In the genomic region with DNA sequence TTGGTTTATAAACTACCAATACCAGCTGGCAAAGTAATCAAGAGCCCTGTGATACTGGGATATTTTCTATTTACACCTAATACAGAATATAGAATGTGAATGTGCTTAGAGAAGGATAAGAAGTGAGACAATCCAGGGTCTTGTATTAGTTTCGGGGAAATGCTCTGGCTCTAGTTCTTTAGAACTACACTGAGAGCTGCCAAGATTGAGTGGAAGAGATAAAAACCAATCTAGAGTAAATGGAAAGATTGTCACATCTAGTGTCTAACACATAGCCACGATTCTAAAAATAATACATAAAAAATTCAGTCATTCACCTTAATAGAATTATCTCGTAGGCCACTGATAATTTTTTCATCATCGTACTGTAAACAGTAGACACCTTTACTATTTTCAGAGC, we compare ENCODE assay signal across 23 cellular contexts.
"Had no signal": no experiment of that assay in that cellular context is flagged by ENCODE, and none has a peak within 500 bp of the region (broad histone marks: within the 10 kb centered on the region; RNA-seq: fewer than 3 reads in every experiment).

No MANE protein-coding gene starts in this region.

- H3K27ac ChIP-seq: lower lobe of right lung, ovary, psoas muscle, skin epidermis, tibial nerve, uterus had no signal

- H3K4me3 Mint-ChIP-seq: immature natural killer cell; naive thymus-derived CD4-positive, alpha-beta T cell; natural killer cell treated with Interleukin-12 subunit alpha and Interleukin-12 subunit beta and Interleukin-15 and Interleukin-18, amount 100 ng/mL, for 72 hours; stimulated activated naive CD8-positive, alpha-beta T cell treated with anti-CD3 and anti-CD28 coated beads, Interleukin-15, Interleukin-2, amounts not matched to agents 100 ng/mL and 50 ng/mL, for 24 hours; type B pancreatic cell had no signal

- DNase-seq: glutamatergic neuron; hippocampal formation; immature natural killer cell; kidney; left colon; lower lobe of right lung; midbrain; mucosa of descending colon; naive thymus-derived CD4-positive, alpha-beta T cell; ovary; psoas muscle; stimulated activated CD4-positive, alpha-beta T cell treated with anti-CD3 and anti-CD28 coated beads, Interleukin-12 subunit alpha, Interleukin-12 subunit beta, amount 100 ng/mL, for 4 hours; stimulated activated CD4-positive, alpha-beta T cell treated with anti-CD3 and anti-CD28 coated beads, Interleukin-15, amount 100 ng/mL, for 24 hours; stimulated activated CD4-positive, alpha-beta T cell treated with anti-CD3 and anti-CD28 coated beads, Interleukin-2, amount 100 ng/mL, for 24 hours; stimulated activated CD4-positive, alpha-beta T cell treated with anti-CD3 and anti-CD28 coated beads, Interleukin-4, amount 100 ng/mL, for 1 hour; stimulated activated naive CD4-positive, alpha-beta T cell; uterus had no signal

- H3K4me3 ChIP-seq: lower lobe of right lung, mucosa of descending colon, ovary, psoas muscle, skin epidermis, tibial nerve, uterus had no signal

- H3K36me3 ChIP-seq: ovary, uterus had no signal

- H3K27ac Mint-ChIP-seq: natural killer cell treated with Interleukin-12 subunit alpha and Interleukin-12 subunit beta and Interleukin-15 and Interleukin-18, amount 100 ng/mL, for 72 hours; stimulated activated naive CD8-positive, alpha-beta T cell treated with anti-CD3 and anti-CD28 coated beads, Interleukin-15, Interleukin-2, amounts not matched to agents 100 ng/mL and 50 ng/mL, for 24 hours; type B pancreatic cell had no signal

- H3K9me3 Mint-ChIP-seq: immature natural killer cell; naive thymus-derived CD4-positive, alpha-beta T cell; natural killer cell treated with Interleukin-12 subunit alpha and Interleukin-12 subunit beta and Interleukin-15 and Interleukin-18, amount 100 ng/mL, for 72 hours; stimulated activated naive CD8-positive, alpha-beta T cell treated with anti-CD3 and anti-CD28 coated beads, Interleukin-15, Interleukin-2, amounts not matched to agents 100 ng/mL and 50 ng/mL, for 24 hours; type B pancreatic cell had no signal

- ATAC-seq: left colon; lower lobe of right lung; mucosa of descending colon; naive thymus-derived CD4-positive, alpha-beta T cell; natural killer cell treated with Interleukin-12 subunit alpha and Interleukin-12 subunit beta and Interleukin-15 and Interleukin-18, amount 100 ng/mL, for 72 hours; psoas muscle; sciatic nerve had no signal

- H3K27me3 Mint-ChIP-seq: naive thymus-derived CD4-positive, alpha-beta T cell; natural killer cell treated with Interleukin-12 subunit alpha and Interleukin-12 subunit beta and Interleukin-15 and Interleukin-18, amount 100 ng/mL, for 72 hours; stimulated activated naive CD8-positive, alpha-beta T cell treated with anti-CD3 and anti-CD28 coated beads, Interleukin-15, Interleukin-2, amounts not matched to agents 100 ng/mL and 50 ng/mL, for 24 hours; type B pancreatic cell had no signal

- H3K27me3 ChIP-seq: ovary, tibial nerve, uterus had no signal

- H3K9me3 ChIP-seq: lower lobe of right lung, mucosa of descending colon, ovary, psoas muscle, tibial nerve, uterus had no signal

- H3K4me1 ChIP-seq: lower lobe of right lung, uterus had no signal
